27 cellular contexts compared by ENCODE assay signal in genomic region chr7:885893-886625, GRCh38. TPM values are rescaled to one million over a fixed set of nuclear protein-coding genes. Genes with fewer than 3 reads are reported as not detected.
A peak's percentile ranks its signal among the peaks of the same experiment; 100 is the strongest.
DNase-seq lines count a peak whose midpoint lies in the region; ATAC-seq and TF ChIP-seq lines count a peak whose summit lies in the region.
"Had no signal": no experiment of that assay in that cellular context is flagged by ENCODE, and none has a peak within 500 bp of the region (broad histone marks: within the 10 kb centered on the region; RNA-seq: fewer than 3 reads in every experiment).

No MANE protein-coding gene starts in this region.

- H3K79me1 ChIP-seq in mesendoderm (ENCODE audit: low read length), result peaks cover 43% of the 10 kb centered on the region

- no peak overlapping the region for H3K56ac ChIP-seq in mesendoderm (ENCODE audit: low read length)

- H3K36me3 Mint-ChIP-seq in T-helper 17 cell (ENCODE audit: low read depth), result no peaks in the 10 kb centered on the region

- no peak overlapping the region for H4K5ac ChIP-seq in mesendoderm (ENCODE audit: low read length)

- no peak overlapping the region for H2BK15ac ChIP-seq in mesendoderm (replicated peaks; ENCODE audit: low read depth)

- H3K9ac ChIP-seq in mesendoderm (ENCODE audit: low read length), result no peak overlapping the region

- TF ChIP-seq CTCF in C4-2B (conservative IDR thresholded peaks at IDR 0.05), result no peak
- no peak for TF ChIP-seq CTCF in left ventricle myocardium inferior (IDR thresholded peaks at IDR 0.05; ENCODE audit: borderline replicate concordance)
- no peak for TF ChIP-seq CTCF in psoas muscle (IDR thresholded peaks at IDR 0.05)

- H3K4me1 Mint-ChIP-seq in T-helper 17 cell, result peaks cover 19% of the 10 kb centered on the region

- ATAC-seq in T-helper 17 cell (no peak), psoas muscle (no peak), HG03460 (IDR thresholded peaks at IDR 0.05; ENCODE audit: unreplicated experiment) (no peak), GM21786 (IDR thresholded peaks at IDR 0.05; ENCODE audit: unreplicated experiment) (no peak)
- ATAC-seq: GM12878 had no signal

- no peak overlapping the region for H4K8ac ChIP-seq in mesendoderm (ENCODE audit: low read depth, low read length)

- no peak overlapping the region for H3K27ac Mint-ChIP-seq in T-helper 17 cell
- H3K27ac Mint-ChIP-seq: activated T-helper 2 cell treated with anti-CD3 and anti-CD28 coated beads, Interferon-gamma antibody, Interleukin-2, Interleukin-4, amounts not matched to agents 10 μg/mL and 5 μg/mL and 100 μg/mL, durations not matched to agents 14 hours and 24 hours and 36 hours; brain; progenitor cell of endocrine pancreas had no signal

- H3K27ac ChIP-seq in C4-2B (peak overlapping the region; percentile 86), left ventricle myocardium inferior (replicated peaks) (peak overlapping the region; percentile 72), psoas muscle (peak overlapping the region; percentile 37), mesendoderm (ENCODE audit: low read depth, low read length) (no peak overlapping the region)
- H3K27ac ChIP-seq: HL-60, suprapubic skin, WERI-Rb-1 had no signal

- peak overlapping the region; percentile 19 for H3K4me3 Mint-ChIP-seq in T-helper 17 cell
- H3K4me3 Mint-ChIP-seq: brain, CD14-positive monocyte, immature natural killer cell had no signal

- H3K4ac ChIP-seq in mesendoderm (ENCODE audit: low read depth, low read length), result no peak overlapping the region

- DNase-seq in T-helper 17 cell, result no peak
- DNase-seq in left ventricle myocardium inferior, result peak; percentile 10
- peak; percentile 9 to 45 for DNase-seq in psoas muscle
- DNase-seq in mesendoderm, result no peak
- DNase-seq: activated CD4-positive, alpha-beta T cell treated with anti-CD3 and anti-CD28 coated beads, Interleukin-2, amount 50 U/mL, for 4 hours; activated CD8-positive, alpha-beta memory T cell treated with anti-CD3 and anti-CD28 coated beads, Interleukin-2, amount 50 U/mL, for 48 hours; effector CD4-positive, alpha-beta T cell; erythroblast; foreskin fibroblast; hippocampal formation; immature natural killer cell; NCI-H1092 treated with DMSO at 0.1 percent for 48 hours; NCI-H2081; NCI-H226; NCI-H774; WERI-Rb-1 had no signal

- no peaks in the 10 kb centered on the region for H3K27me3 ChIP-seq in left ventricle myocardium inferior (ENCODE audit: low read depth)
- H3K27me3 ChIP-seq in psoas muscle (ENCODE audit: insufficient read depth in 3 of 3, low read length in 2 of 3), result no peaks in the 10 kb centered on the region
- H3K27me3 ChIP-seq in mesendoderm (ENCODE audit: insufficient read depth, low read length, poor library complexity), result no peaks in the 10 kb centered on the region
- H3K27me3 ChIP-seq: suprapubic skin had no signal

- no peak overlapping the region for H2BK120ac ChIP-seq in mesendoderm (ENCODE audit: low read depth, low read length)

- H2AK5ac ChIP-seq in mesendoderm (ENCODE audit: low read length), result no peak overlapping the region

- no peaks in the 10 kb centered on the region for H3K27me3 Mint-ChIP-seq in T-helper 17 cell
- H3K27me3 Mint-ChIP-seq: brain, progenitor cell of endocrine pancreas had no signal

- peaks cover 73% of the 10 kb centered on the region for H3K79me2 ChIP-seq in mesendoderm (ENCODE audit: control insufficient read depth, insufficient read depth, low read length)

- 82 to 96% (median 89%) methylated on average over 30 of the region's 30 CpGs for WGBS in psoas muscle, 3 donors
- no CpG with 5 or more reads among the region's 30 CpGs for WGBS in mesendoderm (ENCODE audit: extremely low coverage, insufficient coverage, low lambda C conversion rate)

- no peak overlapping the region for H2BK5ac ChIP-seq in mesendoderm (ENCODE audit: low read length)

- H3K36me3 ChIP-seq in left ventricle myocardium inferior (peaks cover 43% of the 10 kb centered on the region), psoas muscle (ENCODE audit: insufficient read depth in 1 of 2, low read depth in 1 of 2) (peaks cover 0 to 42% of the 10 kb centered on the region in 2 donors), mesendoderm (ENCODE audit: control insufficient read depth, insufficient read depth, low read length) (peaks cover 2% of the 10 kb centered on the region)

- no peak overlapping the region for H3K4me3 ChIP-seq in left ventricle myocardium inferior
- no peak overlapping the region for H3K4me3 ChIP-seq in psoas muscle
- no peak overlapping the region for H3K4me3 ChIP-seq in mesendoderm (ENCODE audit: low read length)
- H3K4me3 ChIP-seq: GM12878, HAP-1, suprapubic skin had no signal

- no peak overlapping the region for H3K23ac ChIP-seq in mesendoderm (ENCODE audit: low read length)

- no peaks in the 10 kb centered on the region for H3K9me3 ChIP-seq in T-helper 17 cell (ENCODE audit: control insufficient read depth, low read length, poor library complexity, severe bottlenecking)
- no peaks in the 10 kb centered on the region for H3K9me3 ChIP-seq in left ventricle myocardium inferior (replicated peaks)
- H3K9me3 ChIP-seq in psoas muscle, result no peaks in the 10 kb centered on the region
- H3K9me3 ChIP-seq: HAP-1, suprapubic skin had no signal

- H3K4me1 ChIP-seq in left ventricle myocardium inferior (peaks cover 65% of the 10 kb centered on the region), psoas muscle (peaks cover 44% of the 10 kb centered on the region), mesendoderm (ENCODE audit: control insufficient read depth, low read depth, low read length) (no peaks in the 10 kb centered on the region)
- H3K4me1 ChIP-seq: HAP-1 had no signal

- no peak overlapping the region for H3K18ac ChIP-seq in mesendoderm (ENCODE audit: low read length)

- H3K4me2 ChIP-seq in mesendoderm (ENCODE audit: low read length), result no peak overlapping the region

- intact Hi-C loops in left ventricle myocardium inferior (cut with micrococcal nuclease) (no loop called here), psoas muscle (cut with DNase I) (no loop called here)

RNA-seq across cellular contexts. Expression of gene GET4, which starts 9.7 kb away (rescaled TPM):
- 10 to 100 TPM; 58.5 to 81.0 TPM for total RNA-seq in T-helper 17 cell
- 22.9 TPM for total RNA-seq in left ventricle myocardium inferior
- total RNA-seq in psoas muscle, result 10 to 100 TPM; 27.3 to 42.3 (median 29.1) TPM
- 10 to 100 TPM; 36.8 to 51.1 (median 48.3) TPM for polyA plus RNA-seq in psoas muscle
- 35.9 TPM for polyA plus RNA-seq in mesendoderm (2013, experiment 1 of 2)
- 35.8 TPM for polyA plus RNA-seq in mesendoderm (2013, experiment 2 of 2)

RNA-seq across cellular contexts. Expression of gene SUN1, which starts 53.8 kb away (rescaled TPM):
- total RNA-seq in T-helper 17 cell (10 to 100 TPM; 89.7 to 97.5 TPM), left ventricle myocardium inferior (183 TPM), psoas muscle (100 to 1,000 TPM; 125 to 144 (median 137) TPM)
- 100 to 1,000 TPM in 1 of 3 donors, 10 to 100 TPM in 2; 52.5 to 159 (median 64.6) TPM for polyA plus RNA-seq in psoas muscle
- polyA plus RNA-seq in mesendoderm (2013, experiment 1 of 2), result 47.7 TPM
- 47.9 TPM for polyA plus RNA-seq in mesendoderm (2013, experiment 2 of 2)

Comparison
In these comparisons a context has a peak if more than half of its experiments do, and no peak if none do; other contexts are left out.
1. DNase-seq: peak in left ventricle myocardium inferior (single experiment) and psoas muscle (2 of 2); none in T-helper 17 cell (0 of 3) and mesendoderm (single experiment).